ENCODE assay signal across 1 cellular context in genomic region chr10:69828115-69828870, GRCh38.
TF ChIP-seq lines count a peak whose summit lies in the region.

No MANE protein-coding gene starts in this region.

TF ChIP-seq in GM23338, 12 proteins besides CTCF, POLR2A, EP300 and RAD21 (continued from another document):
- no peak for TF ChIP-seq ZNF462 (CRISPR knock-in tag; IDR thresholded peaks at IDR 0.05)
- TF ChIP-seq ZNF331 (CRISPR knock-in tag; IDR thresholded peaks at IDR 0.05; ENCODE audit: low read depth) = no peak
- TF ChIP-seq CREB1 (CRISPR knock-in tag; IDR thresholded peaks at IDR 0.05; ENCODE audit: low read depth) = no peak
- no peak for TF ChIP-seq EZH2 (IDR thresholded peaks at IDR 0.05; ENCODE audit: low read depth, unreplicated experiment)
- TF ChIP-seq POLR2AphosphoS5 (IDR thresholded peaks at IDR 0.05; ENCODE audit: low read depth) = no peak
- no peak for TF ChIP-seq JUNB (IDR thresholded peaks at IDR 0.05; ENCODE audit: unreplicated experiment)
- no peak for TF ChIP-seq NANOG (IDR thresholded peaks at IDR 0.05; ENCODE audit: borderline replicate concordance)
